Comparison of ENCODE assay signal across 11 cellular contexts in genomic region chr1:245956225-245956624, GRCh38.
DNase-seq lines count a peak whose midpoint lies in the region; ATAC-seq, FAIRE-seq and TF ChIP-seq lines count a peak whose summit lies in the region.
"Had no signal": no experiment of that assay in that cellular context is flagged by ENCODE, and none has a peak within 500 bp of the region (broad histone marks: within the 10 kb centered on the region; RNA-seq: fewer than 3 reads in every experiment).

No MANE protein-coding gene starts in this region.

- TF ChIP-seq EP300 in GM12878 (IDR thresholded peaks at IDR 0.05; ENCODE audit: borderline replicate concordance in 1 of 2, control insufficient read depth in 1 of 2, low read depth in 2 of 2, low read length in 2 of 2): no peak

- H3K9me2 ChIP-seq in Loucy (replicated peaks; ENCODE audit: low read depth, low read length): no peaks in the 10 kb centered on the region

- POLR2A ChIA-PET in GM12878 (lab: Charles Lee): interaction anchor here (0.6 to 3.7 kb wide), 2 partner anchors 12 to 28 kb away, joined by 3 to 10 read pairs; no protein-coding TSS in a partner anchor

- SMC1A ChIA-PET in GM12878 (lab: Charles Lee; ENCODE audit: uncharacterized antibody, unreplicated experiment): interaction anchor here (0.6 to 5.4 kb wide), 8 partner anchors 14 to 170 kb away, joined by 3 to 29 read pairs (median 8); no protein-coding TSS in a partner anchor

- H4K20me1 ChIP-seq in Loucy (ENCODE audit: insufficient read depth, low read length, poor library complexity, severe bottlenecking) (no peaks in the 10 kb centered on the region), GM12878 (ENCODE audit: control insufficient read depth, insufficient read depth) (no peaks in the 10 kb centered on the region)

- FAIRE-seq in GM12878 (lab: Jason Lieb, UNC): no peak

- in situ Hi-C loops in GM12878 (cut with MboI): no loop called here

- H3K9me3 ChIP-seq in Loucy (ENCODE audit: insufficient read depth, low read depth, low read length): no peaks in the 10 kb centered on the region
- no peaks in the 10 kb centered on the region for H3K9me3 ChIP-seq in GM12878 (replicated peaks; ENCODE audit: control insufficient read depth, insufficient read depth, low read length)
- H3K9me3 ChIP-seq: heart right ventricle had no signal

- H3F3A ChIP-seq in Loucy (ENCODE audit: low read depth): 0 out of 2 replicates have a peak, but pooled peaks cover 4% of the 10 kb centered on the region

- peak overlapping the region; percentile 74 for H3K4me2 ChIP-seq in Loucy (ENCODE audit: low read depth, low read length, poor library complexity, severe bottlenecking)
- no peak overlapping the region for H3K4me2 ChIP-seq in GM12878 (ENCODE audit: control insufficient read depth, insufficient read depth)

- H3K36me3 ChIP-seq in Loucy (ENCODE audit: insufficient read depth, low read length) (no peaks in the 10 kb centered on the region), GM12878 (ENCODE audit: control insufficient read depth in 2 of 2, insufficient read depth in 2 of 2, low read length in 1 of 2) (no peaks in the 10 kb centered on the region)
- H3K36me3 ChIP-seq: heart right ventricle had no signal

- H3K27me3 ChIP-seq in Loucy (ENCODE audit: insufficient read depth, low read length, poor library complexity, severe bottlenecking) (no peaks in the 10 kb centered on the region), GM12878 (replicated peaks in 1 of 2; ENCODE audit: control insufficient read depth in 2 of 2, insufficient read depth in 2 of 2, low read length in 1 of 2) (no peaks in the 10 kb centered on the region)
- H3K27me3 ChIP-seq: heart right ventricle had no signal

- CTCF ChIA-PET in GM12878 (lab: Yijun Ruan, JAX): interaction anchor here (1.3 to 3.1 kb wide), 4 partner anchors 34 to 97 kb away, joined by 3 to 12 read pairs (median 6); no protein-coding TSS in a partner anchor

- TF ChIP-seq POLR2A in GM12878 (IDR thresholded peaks at IDR 0.05; ENCODE audit: low read depth, low read length): no peak

- H2AFZ ChIP-seq in Loucy (ENCODE audit: low read length) (no peak overlapping the region), GM12878 (ENCODE audit: control insufficient read depth, low read depth, low read length) (peak overlapping the region; percentile 5)

- peak; percentile 23 for DNase-seq in activated CD4-positive, alpha-beta T cell treated with anti-CD3 and anti-CD28 coated beads for 1 hour
- DNase-seq in GM12878 (ENCODE audit: low read depth, low spot score) (no peak), AG20443 (ENCODE audit: low spot score) (no peak)
- peak; percentile 26 for DNase-seq in stimulated activated CD4-positive, alpha-beta T cell treated with anti-CD3 and anti-CD28 coated beads, Interleukin-4, amount 100 ng/mL, for 24 hours
- DNase-seq: heart right ventricle, midbrain, NCI-H1694 had no signal

- ATAC-seq in GM12878: no peak
- no peak for ATAC-seq in HG03025 (IDR thresholded peaks at IDR 0.05; ENCODE audit: low FRiP score, unreplicated experiment)
- no peak for ATAC-seq in HG02884 (IDR thresholded peaks at IDR 0.05; ENCODE audit: unreplicated experiment)
- ATAC-seq in HG02973 (IDR thresholded peaks at IDR 0.05; ENCODE audit: unreplicated experiment): no peak
- ATAC-seq: heart right ventricle had no signal

- TF ChIP-seq CTCF in Loucy (conservative IDR thresholded peaks at IDR 0.05; ENCODE audit: low read length) (no peak), GM12878 (IDR thresholded peaks at IDR 0.05 in 2 of 3, conservative IDR thresholded peaks at IDR 0.05 in 1 of 3; ENCODE audit: control insufficient read depth in 2 of 3, extremely low read depth in 1 of 3, insufficient read depth in 1 of 3, low read depth in 3 of 3, low read length in 3 of 3) (no peak)

- TF ChIP-seq RAD21 in GM12878 (IDR thresholded peaks at IDR 0.05; ENCODE audit: insufficient read depth, low read depth, low read length): no peak

- no TSS peak for BruUV-seq in GM12878 (replicated peaks; lab: Mats Ljungman, UMichigan)

- WGBS in GM12878 (ENCODE audit: insufficient coverage, insufficient replicate concordance, low lambda C conversion rate, missing lambda C conversion rate): 62% methylated on average over 4 of the region's 4 CpGs

- H3K27ac ChIP-seq in GM12878 (ENCODE audit: control insufficient read depth, insufficient read depth): no peak overlapping the region

- H3K9ac ChIP-seq in Loucy (ENCODE audit: low read depth, low read length, poor library complexity, severe bottlenecking) (peak overlapping the region; percentile 21), GM12878 (ENCODE audit: control insufficient read depth, insufficient read depth, low read length) (no peak overlapping the region)

- intact Hi-C loops in GM12878 (cut with micrococcal nuclease; ENCODE audit: unreplicated experiment): no loop called here

- RAD21 ChIA-PET in GM12878 (lab: Charles Lee; ENCODE audit: unreplicated experiment): interaction anchor here (1.3 to 1.6 kb wide), 2 partner anchors 27 to 58 kb away, joined by 3 to 6 read pairs; no protein-coding TSS in a partner anchor

- H3K4me3 ChIP-seq in Loucy (ENCODE audit: low read length, poor library complexity, severe bottlenecking) (peak overlapping the region; percentile 58), GM12878 (no peak overlapping the region)
- H3K4me3 ChIP-seq: heart right ventricle had no signal

- H3K79me2 ChIP-seq in Loucy (ENCODE audit: insufficient read depth, low read length) (peaks cover 3% of the 10 kb centered on the region; the same call in 1 of the 2 replicates), GM12878 (ENCODE audit: control insufficient read depth, insufficient read depth, low read length) (no peaks in the 10 kb centered on the region)

- H3K4me1 ChIP-seq in Loucy (ENCODE audit: insufficient read depth, low read length, poor library complexity, severe bottlenecking): peaks cover 46% of the 10 kb centered on the region
- peaks cover 25% of the 10 kb centered on the region for H3K4me1 ChIP-seq in GM12878 (ENCODE audit: control insufficient read depth, insufficient read depth, low read length)

TF ChIP-seq in GM12878, 131 proteins besides CTCF, POLR2A, EP300 and RAD21:
- TF ChIP-seq DPF2 (IDR thresholded peaks at IDR 0.05) (no peak), ZNF687 (IDR thresholded peaks at IDR 0.05) (peak; percentile 37; the same call in 1 of the 2 replicates)
TF ChIP-seq in GM12878: peak in this region for 1.

Comparison
In these comparisons a context has a peak if more than half of its experiments do, and no peak if none do; other contexts are left out.
1. DNase-seq: peak in activated CD4-positive, alpha-beta T cell treated with anti-CD3 and anti-CD28 coated beads for 1 hour (single experiment) and stimulated activated CD4-positive, alpha-beta T cell treated with anti-CD3 and anti-CD28 coated beads, Interleukin-4, amount 100 ng/mL, for 24 hours (single experiment); none in GM12878 (single experiment) and AG20443 (single experiment).